In the genomic region with DNA sequence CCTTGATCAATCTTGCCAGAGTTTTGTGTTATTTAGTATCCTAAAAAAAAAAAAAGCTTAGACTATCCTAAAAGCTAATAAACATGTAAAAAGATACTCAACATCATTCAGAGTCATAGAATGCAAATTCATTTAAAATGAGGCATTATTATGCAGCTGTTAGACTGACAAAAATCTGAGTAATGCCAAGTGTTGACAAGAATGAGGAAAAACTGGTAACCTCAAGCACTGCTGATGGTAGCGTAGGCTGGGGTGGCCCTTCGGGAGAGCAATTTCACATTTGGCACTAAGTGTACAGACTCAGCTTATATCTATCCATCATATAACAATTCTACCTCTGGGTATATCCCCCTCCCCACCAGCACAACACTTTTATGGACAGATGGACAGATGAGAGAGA, we compare ENCODE assay signal across 31 cellular contexts.
DNase-seq lines count a peak whose midpoint lies in the region; ATAC-seq and TF ChIP-seq lines count a peak whose summit lies in the region.
"Had no signal": no experiment of that assay in that cellular context is flagged by ENCODE, and none has a peak within 500 bp of the region (broad histone marks: within the 10 kb centered on the region; RNA-seq: fewer than 3 reads in every experiment).

No MANE protein-coding gene starts in this region.

- no peaks in the 10 kb centered on the region for H3K36me3 Mint-ChIP-seq in activated T-helper 17 cell treated with anti-CD3 and anti-CD28 coated beads, Interleukin-2, amount 50 U/mL, for 72 hours (ENCODE audit: low read depth)
- H3K36me3 Mint-ChIP-seq: activated naive CD4-positive, alpha-beta T cell treated with anti-CD3 and anti-CD28 coated beads, Interleukin-2, amount 50 U/mL, for 72 hours; CD4-positive, CD25-positive, alpha-beta regulatory T cell; natural killer cell had no signal

- H3K4me1 Mint-ChIP-seq in activated T-helper 17 cell treated with anti-CD3 and anti-CD28 coated beads, Interleukin-2, amount 50 U/mL, for 72 hours, result peaks cover 10% of the 10 kb centered on the region

- no peak overlapping the region for H3K9ac ChIP-seq in SK-N-SH

- no peaks in the 10 kb centered on the region for H3F3A ChIP-seq in SK-N-SH (replicated peaks; ENCODE audit: insufficient read depth)

- TF ChIP-seq CTCF in SK-N-SH (IDR thresholded peaks at IDR 0.05), result no peak
- TF ChIP-seq CTCF in foreskin fibroblast (IDR thresholded peaks at IDR 0.05; ENCODE audit: low read depth, low read length), result no peak
- TF ChIP-seq CTCF in upper lobe of right lung (IDR thresholded peaks at IDR 0.05), result no peak
- TF ChIP-seq CTCF in GM10248 (IDR thresholded peaks at IDR 0.05; ENCODE audit: control extremely low read depth, extremely low read depth, low read depth, missing control alignments), result no peak

- no peaks in the 10 kb centered on the region for H3K9me3 Mint-ChIP-seq in activated T-helper 17 cell treated with anti-CD3 and anti-CD28 coated beads, Interleukin-2, amount 50 U/mL, for 72 hours
- H3K9me3 Mint-ChIP-seq: activated naive CD4-positive, alpha-beta T cell treated with anti-CD3 and anti-CD28 coated beads, Interleukin-2, amount 50 U/mL, for 72 hours; natural killer cell had no signal

- H3K9me3 ChIP-seq in SK-N-SH (no peaks in the 10 kb centered on the region), upper lobe of right lung (no peaks in the 10 kb centered on the region)
- H3K9me3 ChIP-seq: colonic mucosa, HAP-1, heart right ventricle, psoas muscle, tibial nerve had no signal

- peak; percentile 45; the same call in 1 of the 3 replicates for ATAC-seq in SK-N-SH treated with all-trans-retinoic acid at 6 μM for 48 hours
- peak; percentile 63 for ATAC-seq in activated T-helper 17 cell treated with anti-CD3 and anti-CD28 coated beads, Interleukin-2, amount 50 U/mL, for 72 hours (replicated peaks)
- peak; percentile 47 for ATAC-seq in upper lobe of right lung
- no peak for ATAC-seq in GM21423 (IDR thresholded peaks at IDR 0.05; ENCODE audit: unreplicated experiment)
- ATAC-seq: heart right ventricle, natural killer cell, psoas muscle, sciatic nerve had no signal

- H3K4me1 ChIP-seq in SK-N-SH (ENCODE audit: control insufficient read depth in 1 of 2, insufficient read depth in 2 of 2, low read depth in 1 of 2, low read length in 1 of 2) (no peaks in the 10 kb centered on the region; a peak in 1 of 4 replicates), upper lobe of right lung (no peaks in the 10 kb centered on the region)
- H3K4me1 ChIP-seq: colonic mucosa, HAP-1, psoas muscle had no signal

- H3K27me3 ChIP-seq in SK-N-SH (ENCODE audit: insufficient read depth), result no peaks in the 10 kb centered on the region
- H3K27me3 ChIP-seq in upper lobe of right lung, result no peaks in the 10 kb centered on the region
- H3K27me3 ChIP-seq: cardiac muscle cell, colonic mucosa, heart right ventricle, tibial nerve had no signal

- H3K4me3 Mint-ChIP-seq in activated T-helper 17 cell treated with anti-CD3 and anti-CD28 coated beads, Interleukin-2, amount 50 U/mL, for 72 hours, result peak overlapping the region; percentile 29
- H3K4me3 Mint-ChIP-seq: natural killer cell had no signal

- no peak for TF ChIP-seq RAD21 in SK-N-SH (IDR thresholded peaks at IDR 0.05; ENCODE audit: low read length)

- H3K4me3 ChIP-seq in SK-N-SH (ENCODE audit: low read depth in 2 of 2, low read length in 1 of 2), result no peak overlapping the region
- no peak overlapping the region for H3K4me3 ChIP-seq in foreskin fibroblast (ENCODE audit: low read depth in 1 of 2, low read length in 2 of 2)
- no peak overlapping the region for H3K4me3 ChIP-seq in upper lobe of right lung
- H3K4me3 ChIP-seq: cardiac muscle cell, colonic mucosa, HAP-1, heart right ventricle, PC-9, psoas muscle, tibial nerve had no signal

- H3K9me2 ChIP-seq in SK-N-SH, result no peaks in the 10 kb centered on the region

- no peaks in the 10 kb centered on the region for H4K20me1 ChIP-seq in SK-N-SH (ENCODE audit: insufficient read depth)

- CTCF ChIA-PET in SK-N-SH (lab: Yijun Ruan, JAX), result no interaction called here
- CTCF ChIA-PET in GM10248 (lab: Yijun Ruan, JAX), result interaction anchor here (1.1 kb wide), 1 partner anchor 10 kb away, joined by 3 read pairs; no protein-coding TSS in a partner anchor

- peak overlapping the region; percentile 3 for H3K27ac Mint-ChIP-seq in activated T-helper 17 cell treated with anti-CD3 and anti-CD28 coated beads, Interleukin-2, amount 50 U/mL, for 72 hours
- H3K27ac Mint-ChIP-seq: natural killer cell had no signal

- H3K27ac ChIP-seq in SK-N-SH (ENCODE audit: low read depth in 2 of 2, low read length in 1 of 2) (no peak overlapping the region), upper lobe of right lung (no peak overlapping the region)
- H3K27ac ChIP-seq: 22Rv1, cardiac muscle cell, colonic mucosa, epithelial cell of prostate, heart right ventricle, PC-9, psoas muscle, tibial nerve had no signal

- no peaks in the 10 kb centered on the region for H3K27me3 Mint-ChIP-seq in activated T-helper 17 cell treated with anti-CD3 and anti-CD28 coated beads, Interleukin-2, amount 50 U/mL, for 72 hours

- WGBS in SK-N-SH (ENCODE audit: low lambda C conversion rate), result 20% methylated on average over 2 of the region's 2 CpGs

- no peak for DNase-seq in SK-N-SH
- DNase-seq in foreskin fibroblast, result peak; percentile 1 to 6
- no peak for DNase-seq in upper lobe of right lung
- no peak for DNase-seq in GM10248 (ENCODE audit: extremely low spot score)
- DNase-seq in C1 segment of cervical spinal cord (lab: John Stamatoyannopoulos, UW), result no peak
- DNase-seq: activated CD4-positive, alpha-beta T cell treated with anti-CD3 and anti-CD28 coated beads for 1 hour; activated effector memory CD4-positive, alpha-beta T cell treated with Interleukin-2 at 50 U/mL for 16 hours; anterior cingulate cortex; CD4-positive, CD25-positive, alpha-beta regulatory T cell; colonic mucosa; DND-41; effector CD8-positive, alpha-beta T cell; heart right ventricle; KBM-7; natural killer cell; NCI-H1417; NCI-H2029; NCI-H524 treated with DMSO at 0.1 percent for 48 hours; PC-9; psoas muscle; stimulated activated CD4-positive, alpha-beta T cell treated with anti-CD3 and anti-CD28 coated beads, Interleukin-4, amount 100 ng/mL, for 24 hours had no signal

- H2AFZ ChIP-seq in SK-N-SH (ENCODE audit: low read depth), result no peak overlapping the region

- POLR2A ChIA-PET in SK-N-SH (lab: Yijun Ruan, JAX), result no interaction called here
- POLR2A ChIA-PET in GM10248 (lab: Yijun Ruan, JAX), result no interaction called here

- TF ChIP-seq EP300 in SK-N-SH (IDR thresholded peaks at IDR 0.05; ENCODE audit: borderline replicate concordance in 1 of 2, low read depth in 1 of 2, low read length in 1 of 2), result no peak

- H3K79me2 ChIP-seq in SK-N-SH (ENCODE audit: insufficient read depth), result no peaks in the 10 kb centered on the region

- H3K36me3 ChIP-seq in SK-N-SH (replicated peaks in 1 of 2; ENCODE audit: control insufficient read depth in 1 of 2, insufficient read depth in 2 of 2, low read length in 1 of 2) (no peaks in the 10 kb centered on the region), upper lobe of right lung (no peaks in the 10 kb centered on the region)
- H3K36me3 ChIP-seq: cardiac muscle cell, colonic mucosa, HAP-1, heart right ventricle, tibial nerve had no signal

- H3K4me2 ChIP-seq in SK-N-SH, result no peak overlapping the region; the same call in 1 of the 2 replicates
- H3K4me2 ChIP-seq: PC-9 had no signal

- intact Hi-C loops in upper lobe of right lung (cut with DNase I), result no loop called here

TF ChIP-seq in SK-N-SH treated with all-trans-retinoic acid at 6 μM for 48 hours, 23 proteins besides CTCF, POLR2A, EP300 and RAD21 (continues in another document):
- TF ChIP-seq POU6F1 (CRISPR knock-in tag; IDR thresholded peaks at IDR 0.05; ENCODE audit: borderline replicate concordance, low read depth) (no peak), PPARA (CRISPR knock-in tag; IDR thresholded peaks at IDR 0.05; ENCODE audit: borderline replicate concordance) (no peak)

TF ChIP-seq in SK-N-SH, 30 proteins besides CTCF, POLR2A, EP300 and RAD21:
- no peak for TF ChIP-seq RXRA (IDR thresholded peaks at IDR 0.05; ENCODE audit: borderline replicate concordance, low read depth)
- no peak for TF ChIP-seq YY1 (IDR thresholded peaks at IDR 0.05; ENCODE audit: low read depth)
- TF ChIP-seq, protein P1, sequence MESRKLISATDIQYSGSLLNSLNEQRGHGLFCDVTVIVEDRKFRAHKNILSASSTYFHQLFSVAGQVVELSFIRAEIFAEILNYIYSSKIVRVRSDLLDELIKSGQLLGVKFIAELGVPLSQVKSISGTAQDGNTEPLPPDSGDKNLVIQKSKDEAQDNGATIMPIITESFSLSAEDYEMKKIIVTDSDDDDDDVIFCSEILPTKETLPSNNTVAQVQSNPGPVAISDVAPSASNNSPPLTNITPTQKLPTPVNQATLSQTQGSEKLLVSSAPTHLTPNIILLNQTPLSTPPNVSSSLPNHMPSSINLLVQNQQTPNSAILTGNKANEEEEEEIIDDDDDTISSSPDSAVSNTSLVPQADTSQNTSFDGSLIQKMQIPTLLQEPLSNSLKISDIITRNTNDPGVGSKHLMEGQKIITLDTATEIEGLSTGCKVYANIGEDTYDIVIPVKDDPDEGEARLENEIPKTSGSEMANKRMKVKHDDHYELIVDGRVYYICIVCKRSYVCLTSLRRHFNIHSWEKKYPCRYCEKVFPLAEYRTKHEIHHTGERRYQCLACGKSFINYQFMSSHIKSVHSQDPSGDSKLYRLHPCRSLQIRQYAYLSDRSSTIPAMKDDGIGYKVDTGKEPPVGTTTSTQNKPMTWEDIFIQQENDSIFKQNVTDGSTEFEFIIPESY (IDR thresholded peaks at IDR 0.05; ENCODE audit: borderline replicate concordance, low read depth), result no peak
- TF ChIP-seq NRF1 (IDR thresholded peaks at IDR 0.05; ENCODE audit: low read depth, low read length), result no peak
- TF ChIP-seq MEF2A (IDR thresholded peaks at IDR 0.05; ENCODE audit: borderline replicate concordance, low read depth), result no peak
- TF ChIP-seq, protein P2, sequence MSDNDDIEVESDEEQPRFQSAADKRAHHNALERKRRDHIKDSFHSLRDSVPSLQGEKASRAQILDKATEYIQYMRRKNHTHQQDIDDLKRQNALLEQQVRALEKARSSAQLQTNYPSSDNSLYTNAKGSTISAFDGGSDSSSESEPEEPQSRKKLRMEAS (IDR thresholded peaks at IDR 0.05; ENCODE audit: low read depth), result no peak
- TF ChIP-seq RFX5 (IDR thresholded peaks at IDR 0.05; ENCODE audit: low read length), result no peak
- TF ChIP-seq GABPA (IDR thresholded peaks at IDR 0.05; ENCODE audit: low read depth), result no peak
- no peak for TF ChIP-seq ELF1 (IDR thresholded peaks at IDR 0.05)

Comparison
In these comparisons a context has a peak if more than half of its experiments do, and no peak if none do; other contexts are left out.
1. DNase-seq: peak in foreskin fibroblast (2 of 2); none in SK-N-SH (single experiment), upper lobe of right lung (single experiment), GM10248 (single experiment) and C1 segment of cervical spinal cord (0 of 14).